ENCODE assay signal across 36 cellular contexts in genomic region chr19:34049944-34050343, GRCh38.
"Had no signal": no experiment of that assay in that cellular context is flagged by ENCODE, and none has a peak within 500 bp of the region (broad histone marks: within the 10 kb centered on the region; RNA-seq: fewer than 3 reads in every experiment).

No MANE protein-coding gene starts in this region.

- DNase-seq: Karpas-422, Kasumi-1, MG63, MM.1S, MV-4-11, NCI-H1048, NCI-H1092, NCI-H1092 treated with DMSO at 0.1 percent for 48 hours, NCI-H1105, NCI-H1105 treated with DMSO at 0.1 percent for 48 hours, NCI-H1417, NCI-H1417 treated with DMSO at 0.1 percent for 48 hours, NCI-H1436, NCI-H1436 treated with DMSO at 0.1 percent for 48 hours, NCI-H146, NCI-H1694, NCI-H1694 treated with DMSO at 0.1 percent for 48 hours, NCI-H187, NCI-H187 treated with DMSO at 0.1 percent for 48 hours, NCI-H1930, NCI-H2029, NCI-H2029 treated with DMSO at 0.1 percent for 48 hours, NCI-H2081, NCI-H2081 treated with DMSO at 0.1 percent for 48 hours, NCI-H2107, NCI-H2171, NCI-H2171 treated with DMSO at 0.1 percent for 48 hours, NCI-H2227 treated with DMSO at 0.1 percent for 48 hours, NCI-H226, NCI-H345, NCI-H446, NCI-H446 treated with DMSO at 0.1 percent for 48 hours, NCI-H510A, NCI-H510A treated with DMSO at 0.1 percent for 48 hours, NCI-H524, NCI-H524 treated with DMSO at 0.1 percent for 48 hours had no signal

- H3K4me3 ChIP-seq: MG63 had no signal

- H3K36me3 ChIP-seq: MG63 had no signal

- H3K9me3 ChIP-seq: MG63 had no signal

- H3K27me3 ChIP-seq: MG63 had no signal
